In genomic region chr19:38718747-38719543, GRCh38 we compare ENCODE assay signal across 1 cellular context.
A peak's percentile ranks its signal among the peaks of the same experiment; 100 is the strongest.
TF ChIP-seq lines count a peak whose summit lies in the region.

No MANE protein-coding gene starts in this region.

TF ChIP-seq in A549, 52 proteins besides CTCF, POLR2A, EP300 and RAD21 (continued from another document):
- TF ChIP-seq REST (IDR thresholded peaks at IDR 0.05) (no peak), JUN (IDR thresholded peaks at IDR 0.05) (peak in 1 of 2 experiments; percentile 56; a peak in 1 of 5 replicates), FOXS1 (CRISPR knock-in tag; IDR thresholded peaks at IDR 0.05) (no peak), HES2 (IDR thresholded peaks at IDR 0.05) (no peak), POLR2AphosphoS2 (conservative IDR thresholded peaks at IDR 0.05; ENCODE audit: low read length) (peak; percentile 72), SMC3 (IDR thresholded peaks at IDR 0.05) (peak; percentile 44), USF2 (IDR thresholded peaks at IDR 0.05) (no peak), FOSB (CRISPR knock-in tag; IDR thresholded peaks at IDR 0.05) (no peak)
TF ChIP-seq in A549: peak in this region for 3.
